2 cellular contexts compared by ENCODE assay signal in genomic region chrX:2469196-2469685, GRCh38.
TF ChIP-seq lines count a peak whose summit lies in the region.

No MANE protein-coding gene starts in this region.

TF ChIP-seq in HEK293, 187 proteins besides CTCF, POLR2A, EP300 and RAD21:
- TF ChIP-seq ZNF133 (tag by site-specific recombination; IDR thresholded peaks at IDR 0.05) (no peak), MYNN (tag by site-specific recombination; IDR thresholded peaks at IDR 0.05; ENCODE audit: borderline replicate concordance) (no peak), ZBTB48 (tag by site-specific recombination; IDR thresholded peaks at IDR 0.05) (peak; percentile 75)

TF ChIP-seq in H1, 55 proteins besides CTCF, POLR2A, EP300 and RAD21:
- TF ChIP-seq BRCA1 (IDR thresholded peaks at IDR 0.05; ENCODE audit: low read depth, low read length) = no peak
- no peak for TF ChIP-seq NANOG (IDR thresholded peaks at IDR 0.05; ENCODE audit: insufficient read depth, low read depth, low read length, poor library complexity, severe bottlenecking)
- TF ChIP-seq HDAC6 (IDR thresholded peaks at IDR 0.05; ENCODE audit: low read depth, low read length) = no peak
- no peak for TF ChIP-seq SP2 (IDR thresholded peaks at IDR 0.05; ENCODE audit: low read length)
- no peak for TF ChIP-seq TAF7 (optimal IDR thresholded peaks at IDR 0.05; ENCODE audit: borderline replicate concordance, low read depth, low read length)
- TF ChIP-seq, protein P1, sequence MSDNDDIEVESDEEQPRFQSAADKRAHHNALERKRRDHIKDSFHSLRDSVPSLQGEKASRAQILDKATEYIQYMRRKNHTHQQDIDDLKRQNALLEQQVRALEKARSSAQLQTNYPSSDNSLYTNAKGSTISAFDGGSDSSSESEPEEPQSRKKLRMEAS (IDR thresholded peaks at IDR 0.05) = no peak
- no peak for TF ChIP-seq BCL11A (IDR thresholded peaks at IDR 0.05; ENCODE audit: low read depth in 2 of 2, low read length in 2 of 2)
- no peak for TF ChIP-seq CEBPB (IDR thresholded peaks at IDR 0.05; ENCODE audit: low read depth, low read length)
- no peak for TF ChIP-seq TAF1 (IDR thresholded peaks at IDR 0.05; ENCODE audit: low read depth, low read length)
- no peak for TF ChIP-seq CREB1 (IDR thresholded peaks at IDR 0.05)
- TF ChIP-seq GTF2F1 (IDR thresholded peaks at IDR 0.05; ENCODE audit: borderline replicate concordance, low read depth, low read length) = no peak
- TF ChIP-seq SIX5 (IDR thresholded peaks at IDR 0.05; ENCODE audit: low read depth, low read length) = no peak
- no peak for TF ChIP-seq CHD2 (IDR thresholded peaks at IDR 0.05; ENCODE audit: low read length)
- no peak for TF ChIP-seq CTBP2 (IDR thresholded peaks at IDR 0.05; ENCODE audit: borderline replicate concordance, insufficient read depth, insufficient read length, low read length)
- no peak for TF ChIP-seq RXRA (IDR thresholded peaks at IDR 0.05; ENCODE audit: insufficient read depth, low read depth, low read length)
- TF ChIP-seq CBX8 (IDR thresholded peaks at IDR 0.05; ENCODE audit: borderline replicate concordance, low read depth, low read length) = no peak
- TF ChIP-seq JUND (IDR thresholded peaks at IDR 0.05; ENCODE audit: low read length) = no peak
- TF ChIP-seq KDM5A (IDR thresholded peaks at IDR 0.05; ENCODE audit: low read length) = no peak
- no peak for TF ChIP-seq E2F6 (IDR thresholded peaks at IDR 0.05)
TF ChIP-seq in H1: peak in this region for 0.
